Comparison of ENCODE assay signal across 9 cellular contexts in genomic region chr4:118033148-118034060, GRCh38. TPM values are rescaled to one million over a fixed set of nuclear protein-coding genes. Genes with fewer than 3 reads are reported as not detected.
A peak's percentile ranks its signal among the peaks of the same experiment; 100 is the strongest.
DNase-seq lines count a peak whose midpoint lies in the region; ATAC-seq, FAIRE-seq and TF ChIP-seq lines count a peak whose summit lies in the region.
"Had no signal": no experiment of that assay in that cellular context is flagged by ENCODE, and none has a peak within 500 bp of the region (broad histone marks: within the 10 kb centered on the region; RNA-seq: fewer than 3 reads in every experiment).

No MANE protein-coding gene starts in this region.

- H3K36me3 ChIP-seq in astrocyte (ENCODE audit: insufficient read depth, low read length): no peaks in the 10 kb centered on the region
- no peaks in the 10 kb centered on the region for H3K36me3 ChIP-seq in iPS DF 6.9 (ENCODE audit: control insufficient read depth, insufficient read depth, low read length)

- CTCF ChIA-PET in activated CD4-positive, alpha-beta T cell treated with anti-CD3 and anti-CD28 coated beads, Interleukin-2, amount 10 ng/mL, durations not matched to agents 7 days and 5 days (lab: Charles Lee): no interaction called here

- H3K4me3 Mint-ChIP-seq in activated CD4-positive, alpha-beta T cell treated with anti-CD3 and anti-CD28 coated beads, Interleukin-2, amount 10 ng/mL, durations not matched to agents 7 days and 5 days: peak overlapping the region; percentile 34
- H3K4me3 Mint-ChIP-seq in astrocyte (ENCODE audit: unreplicated experiment): peak overlapping the region; percentile 91

- H3K4me3 ChIP-seq in astrocyte (ENCODE audit: insufficient read depth, low read depth, low read length) (peak overlapping the region; percentile 66), iPS DF 6.9 (ENCODE audit: low read length) (peak overlapping the region; percentile 81; the same call in 1 of the 2 replicates)

- H3K27ac ChIP-seq in astrocyte (ENCODE audit: low read depth, low read length) (peak overlapping the region; percentile 9), iPS DF 6.9 (ENCODE audit: low read length) (no peak overlapping the region)

- FAIRE-seq in astrocyte (lab: Jason Lieb, UNC): no peak

- no peak overlapping the region for H3K27ac Mint-ChIP-seq in activated CD4-positive, alpha-beta T cell treated with anti-CD3 and anti-CD28 coated beads, Interleukin-2, amount 10 ng/mL, durations not matched to agents 7 days and 5 days
- peak overlapping the region; percentile 94 for H3K27ac Mint-ChIP-seq in astrocyte (ENCODE audit: unreplicated experiment)
- H3K27ac Mint-ChIP-seq: activated naive CD4-positive, alpha-beta T cell treated with anti-CD3 and anti-CD28 coated beads, Interleukin-2, amount 50 U/mL, for 24 hours had no signal

- ATAC-seq in sciatic nerve (peak; percentile 32), HG02973 (IDR thresholded peaks at IDR 0.05; ENCODE audit: unreplicated experiment) (no peak)

- peak overlapping the region; percentile 89 for H3K4me2 ChIP-seq in astrocyte (ENCODE audit: low read length)

- peaks cover 51% of the 10 kb centered on the region for H3K27me3 Mint-ChIP-seq in activated CD4-positive, alpha-beta T cell treated with anti-CD3 and anti-CD28 coated beads, Interleukin-2, amount 10 ng/mL, durations not matched to agents 7 days and 5 days
- H3K27me3 Mint-ChIP-seq in astrocyte (ENCODE audit: low read depth, unreplicated experiment): no peaks in the 10 kb centered on the region

- H3K4me1 ChIP-seq in astrocyte (ENCODE audit: insufficient read depth, low read length) (peaks cover 10% of the 10 kb centered on the region), iPS DF 6.9 (ENCODE audit: control insufficient read depth, insufficient read depth, low read length) (no peaks in the 10 kb centered on the region)

- peaks cover 3% of the 10 kb centered on the region for H3K27me3 ChIP-seq in astrocyte (ENCODE audit: insufficient read depth, low read length)
- H3K27me3 ChIP-seq in iPS DF 6.9 (ENCODE audit: control insufficient read depth, insufficient read depth, low read length): no peaks in the 10 kb centered on the region

- H3K9ac ChIP-seq in astrocyte (ENCODE audit: low read length): peak overlapping the region; percentile 72

- H3K4me1 Mint-ChIP-seq in activated CD4-positive, alpha-beta T cell treated with anti-CD3 and anti-CD28 coated beads, Interleukin-2, amount 10 ng/mL, durations not matched to agents 7 days and 5 days: peaks cover 11% of the 10 kb centered on the region
- peaks cover 5% of the 10 kb centered on the region for H3K4me1 Mint-ChIP-seq in astrocyte (ENCODE audit: low read depth, unreplicated experiment)

- intact Hi-C loops in sciatic nerve (cut with DNase I): no loop called here

- DNase-seq in activated CD4-positive, alpha-beta T cell treated with anti-CD3 and anti-CD28 coated beads, Interleukin-2, amount 10 ng/mL, durations not matched to agents 7 days and 5 days: no peak
- no peak for DNase-seq in activated CD4-positive, alpha-beta T cell treated with anti-CD3 and anti-CD28 coated beads, Interleukin-2, amount 50 U/mL, for 4 hours
- DNase-seq in NCI-H2171 (lab: John Stamatoyannopoulos, UW) (peak; percentile 59), astrocyte (ENCODE audit: low read depth) (peak; percentile 47), iPS DF 6.9 (ENCODE audit: low read depth, low spot score) (no peak), sciatic nerve (ENCODE audit: low spot score) (peak; percentile 62), NOMO-1 treated with dmso at 0.1 percent for 144 hours (lab: John Stamatoyannopoulos, UW; ENCODE audit: unreplicated experiment) (no peak)

- no CpG with 5 or more reads among the region's 100 CpGs for WGBS in iPS DF 6.9 (ENCODE audit: insufficient coverage, insufficient read length)

- POLR2A ChIA-PET in activated CD4-positive, alpha-beta T cell treated with anti-CD3 and anti-CD28 coated beads, Interleukin-2, amount 10 ng/mL, durations not matched to agents 7 days and 5 days (lab: Charles Lee): no interaction called here

- H3K9me3 ChIP-seq in astrocyte (ENCODE audit: insufficient read depth, low read depth, low read length) (no peaks in the 10 kb centered on the region), iPS DF 6.9 (ENCODE audit: control insufficient read depth, insufficient read depth, low read length) (no peaks in the 10 kb centered on the region)

- no peak for TF ChIP-seq CTCF in astrocyte (IDR thresholded peaks at IDR 0.05; ENCODE audit: insufficient read depth, low read depth, low read length)

- H3K36me3 Mint-ChIP-seq in activated CD4-positive, alpha-beta T cell treated with anti-CD3 and anti-CD28 coated beads, Interleukin-2, amount 10 ng/mL, durations not matched to agents 7 days and 5 days (ENCODE audit: low read depth): no peaks in the 10 kb centered on the region
- no peaks in the 10 kb centered on the region for H3K36me3 Mint-ChIP-seq in astrocyte (ENCODE audit: low read depth, unreplicated experiment)
- H3K36me3 Mint-ChIP-seq: activated naive CD4-positive, alpha-beta T cell treated with anti-CD3 and anti-CD28 coated beads, Interleukin-2, amount 50 U/mL, for 24 hours had no signal

- no peaks in the 10 kb centered on the region for H3K9me3 Mint-ChIP-seq in activated CD4-positive, alpha-beta T cell treated with anti-CD3 and anti-CD28 coated beads, Interleukin-2, amount 10 ng/mL, durations not matched to agents 7 days and 5 days
- no peaks in the 10 kb centered on the region for H3K9me3 Mint-ChIP-seq in astrocyte (ENCODE audit: unreplicated experiment)
- H3K9me3 Mint-ChIP-seq: activated naive CD4-positive, alpha-beta T cell treated with anti-CD3 and anti-CD28 coated beads, Interleukin-2, amount 50 U/mL, for 24 hours had no signal

- H2AFZ ChIP-seq in astrocyte (ENCODE audit: low read depth, low read length): peak overlapping the region; percentile 90

- no peaks in the 10 kb centered on the region for H3K79me2 ChIP-seq in astrocyte (ENCODE audit: insufficient read depth, low read length)

- no peaks in the 10 kb centered on the region for H4K20me1 ChIP-seq in astrocyte (ENCODE audit: insufficient read depth, low read length)

RNA-seq across cellular contexts. Expression of gene NDST3, which starts 0.9 kb away (rescaled TPM):
- total RNA-seq in activated CD4-positive, alpha-beta T cell treated with anti-CD3 and anti-CD28 coated beads, Interleukin-2, amount 10 ng/mL, durations not matched to agents 7 days and 5 days: not detected
- 0.31 and 0.57 TPM in 2 replicates for total RNA-seq in astrocyte
- total RNA-seq in sciatic nerve: 0.89 TPM

Comparison
In these comparisons a context has a peak if more than half of its experiments do, and no peak if none do; other contexts are left out.
1. DNase-seq: peak in NCI-H2171 (single experiment), astrocyte (single experiment) and sciatic nerve (single experiment); none in activated CD4-positive, alpha-beta T cell treated with anti-CD3 and anti-CD28 coated beads, Interleukin-2, amount 10 ng/mL, durations not matched to agents 7 days and 5 days (single experiment), activated CD4-positive, alpha-beta T cell treated with anti-CD3 and anti-CD28 coated beads, Interleukin-2, amount 50 U/mL, for 4 hours (0 of 2), iPS DF 6.9 (single experiment) and NOMO-1 treated with dmso at 0.1 percent for 144 hours (single experiment).